Comparison of ENCODE assay signal across 9 cellular contexts in the genomic region with DNA sequence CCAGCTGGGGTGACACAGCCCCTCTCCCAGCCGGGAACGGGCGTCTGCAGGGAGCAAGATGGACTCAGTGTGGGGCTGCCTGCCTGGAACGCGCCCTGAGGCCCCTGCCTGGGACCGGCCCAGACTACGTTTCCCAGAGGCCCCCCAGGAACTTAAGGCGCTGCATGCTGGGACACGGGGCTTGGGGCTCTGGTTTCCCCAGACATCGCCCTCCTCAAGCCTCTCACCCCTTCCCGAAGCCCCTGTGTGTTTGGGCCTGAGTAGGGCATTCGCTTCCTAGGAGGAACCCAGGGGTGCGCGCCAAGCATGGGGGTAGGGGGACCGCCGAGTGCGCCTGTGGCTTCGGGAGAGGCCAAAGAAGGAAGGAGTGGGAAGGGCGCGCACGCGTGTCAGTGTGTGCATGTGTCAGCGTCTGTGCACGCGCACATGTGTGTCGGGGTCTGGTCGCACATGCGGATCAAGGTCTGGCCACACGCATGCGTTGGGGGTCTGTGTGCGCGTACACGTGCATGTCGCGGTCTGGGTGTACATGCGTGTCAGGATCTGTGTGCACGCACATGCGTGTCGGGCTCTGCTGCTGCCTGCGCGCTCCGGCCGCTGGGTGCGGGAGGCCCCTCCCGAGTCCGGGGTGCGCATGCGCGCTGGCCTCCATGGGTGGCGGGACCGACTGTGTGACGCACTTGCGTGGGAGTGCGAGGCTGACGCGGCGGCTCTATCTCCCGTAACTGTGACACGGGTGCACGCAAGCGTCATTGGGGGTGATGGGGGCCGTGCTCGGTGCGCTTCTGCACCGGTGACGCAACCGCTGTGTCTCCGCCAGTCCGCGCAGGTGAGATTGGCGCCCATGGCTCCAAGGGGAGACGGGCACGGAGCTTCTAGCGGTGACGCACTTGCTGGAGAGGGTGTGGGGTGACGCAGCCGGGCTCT. TPM values are rescaled to one million over a fixed set of nuclear protein-coding genes. Genes with fewer than 3 reads are reported as not detected.
DNase-seq lines count a peak whose midpoint lies in the region; ATAC-seq and TF ChIP-seq lines count a peak whose summit lies in the region.
"Had no signal": no experiment of that assay in that cellular context is flagged by ENCODE, and none has a peak within 500 bp of the region (broad histone marks: within the 10 kb centered on the region; RNA-seq: fewer than 3 reads in every experiment).

No MANE protein-coding gene starts in this region.

- TF ChIP-seq POLR2A in NB4 (IDR thresholded peaks at IDR 0.05; ENCODE audit: extremely low read depth, insufficient read length): no peak

- H3K4me1 ChIP-seq in Caco-2: no peaks in the 10 kb centered on the region
- H3K4me1 ChIP-seq in lung (ENCODE audit: control insufficient read depth in 2 of 2, insufficient read depth in 2 of 2, low read length in 2 of 2): peaks cover 0 to 1% of the 10 kb centered on the region in 2 donors

- WGBS in lung, 2 donors: 53 to 57% methylated on average over 76 to 77 of the region's 77 CpGs

- peak overlapping the region; percentile 92 for H3K4me3 Mint-ChIP-seq in Caco-2 (ENCODE audit: unreplicated experiment)

- CTCF ChIA-PET in Caco-2 (lab: Charles Lee): no interaction called here

- H3K9me3 Mint-ChIP-seq in Caco-2 (ENCODE audit: unreplicated experiment): peaks cover 8% of the 10 kb centered on the region

- peaks cover 50% of the 10 kb centered on the region for H3K36me3 Mint-ChIP-seq in Caco-2 (ENCODE audit: insufficient read depth, unreplicated experiment)

- H3K27me3 Mint-ChIP-seq in Caco-2 (ENCODE audit: insufficient read depth, unreplicated experiment): no peaks in the 10 kb centered on the region

- peak overlapping the region; percentile 64 to 84 for H3K27ac ChIP-seq in lung (ENCODE audit: low read depth in 1 of 2, low read length in 1 of 2)
- H3K27ac ChIP-seq: SK-N-MC had no signal

- no peaks in the 10 kb centered on the region for H3K9me3 ChIP-seq in Caco-2
- H3K9me3 ChIP-seq in lung (ENCODE audit: control insufficient read depth in 2 of 2, insufficient read depth in 1 of 2, low read length in 1 of 2): peaks cover 0 to 6% of the 10 kb centered on the region in 2 donors

- intact Hi-C loops in Caco-2 (cut with micrococcal nuclease; ENCODE audit: unreplicated experiment): loop anchor here (1.0 kb wide), 1 partner anchor 34 kb away; no protein-coding TSS in a partner anchor

- H3K36me3 ChIP-seq in Caco-2 (ENCODE audit: control insufficient read depth, insufficient read depth, low read length) (no peaks in the 10 kb centered on the region), lung (ENCODE audit: control insufficient read depth in 2 of 2, insufficient read depth in 2 of 2, low read length in 2 of 2) (peaks cover 3% of the 10 kb centered on the region in 2 donors)

- no TSS peak for BruUV-seq in Caco-2 (replicated peaks; lab: Mats Ljungman, UMichigan)

- TF ChIP-seq CTCF in Caco-2 (IDR thresholded peaks at IDR 0.05; ENCODE audit: insufficient read depth in 1 of 2, low read depth in 1 of 2, low read length in 1 of 2, severe bottlenecking in 1 of 2, unreplicated experiment in 1 of 2): no peak
- TF ChIP-seq CTCF in NB4 (IDR thresholded peaks at IDR 0.05; ENCODE audit: low read depth, low read length): no peak
- TF ChIP-seq CTCF in lung (IDR thresholded peaks at IDR 0.05; ENCODE audit: control extremely low read depth, extremely low read depth): no peak

- H3K27ac Mint-ChIP-seq in Caco-2 (ENCODE audit: unreplicated experiment): peak overlapping the region; percentile 97

- no peaks in the 10 kb centered on the region for H3K27me3 ChIP-seq in Caco-2 (replicated peaks; ENCODE audit: control insufficient read depth, insufficient read depth, low read length)
- H3K27me3 ChIP-seq in lung (ENCODE audit: control insufficient read depth, insufficient read depth): no peaks in the 10 kb centered on the region

- DNase-seq in Caco-2: peak; percentile 90
- DNase-seq in NB4 (ENCODE audit: low read depth): peak; percentile 44
- DNase-seq in activated CD4-positive, alpha-beta T cell treated with anti-CD3 and anti-CD28 coated beads, Interleukin-2, amount 50 U/mL, for 4 hours: peak; percentile 90 to 92
- peak; percentile 52 to 82 for DNase-seq in dermis microvascular lymphatic vessel endothelial cell (ENCODE audit: low read depth in 2 of 2)
- peak; percentile 87 for DNase-seq in lung (ENCODE audit: low spot score)
- peak; percentile 66 for DNase-seq in stimulated activated CD8-positive, alpha-beta memory T cell treated with anti-CD3 and anti-CD28 coated beads, Interleukin-15, amount 100 ng/mL, for 1 hour (ENCODE audit: low read depth)

- peaks cover 5% of the 10 kb centered on the region for H3K4me1 Mint-ChIP-seq in Caco-2 (ENCODE audit: low read depth, unreplicated experiment)

- H3K4me3 ChIP-seq in Caco-2 (ENCODE audit: low read depth, low read length): peak overlapping the region; percentile 68
- peak overlapping the region; percentile 16 for H3K4me3 ChIP-seq in NB4 (ENCODE audit: low read depth, low read length)
- H3K4me3 ChIP-seq in lung: peak overlapping the region; percentile 43
- H3K4me3 ChIP-seq: SK-N-MC had no signal

- POLR2A ChIA-PET in Caco-2 (lab: Charles Lee): interaction anchor here (0.6 kb wide), 1 partner anchor 14 kb away, joined by 6 read pairs; no protein-coding TSS in a partner anchor

- peak; percentile 69 for ATAC-seq in GM21528 (IDR thresholded peaks at IDR 0.05; ENCODE audit: low FRiP score, unreplicated experiment)
- ATAC-seq in lung (ENCODE audit: insufficient read depth, low FRiP score): peak; percentile 87
- ATAC-seq in GM18858 (IDR thresholded peaks at IDR 0.05; ENCODE audit: unreplicated experiment): no peak

RNA-seq across cellular contexts. Expression of gene ZNF331, which starts 16.2 kb away (rescaled TPM):
- total RNA-seq in Caco-2 (2022) (42.2 and 42.6 TPM in 2 replicates), dermis microvascular lymphatic vessel endothelial cell (4.2 and 7.2 TPM in 2 replicates), lung (10 to 100 TPM; 21.2 to 27.9 TPM)
- polyA plus RNA-seq in lung: 10 to 100 TPM; 12.7 to 24.5 TPM

Comparison
In these comparisons a context has a peak if more than half of its experiments do, and no peak if none do; other contexts are left out.
1. H3K4me3 ChIP-seq: peak in every context shown above with its lines; median percentile 68 in Caco-2; 43 in lung; 16 in NB4.